9 cellular contexts compared by ENCODE assay signal in the genomic region with DNA sequence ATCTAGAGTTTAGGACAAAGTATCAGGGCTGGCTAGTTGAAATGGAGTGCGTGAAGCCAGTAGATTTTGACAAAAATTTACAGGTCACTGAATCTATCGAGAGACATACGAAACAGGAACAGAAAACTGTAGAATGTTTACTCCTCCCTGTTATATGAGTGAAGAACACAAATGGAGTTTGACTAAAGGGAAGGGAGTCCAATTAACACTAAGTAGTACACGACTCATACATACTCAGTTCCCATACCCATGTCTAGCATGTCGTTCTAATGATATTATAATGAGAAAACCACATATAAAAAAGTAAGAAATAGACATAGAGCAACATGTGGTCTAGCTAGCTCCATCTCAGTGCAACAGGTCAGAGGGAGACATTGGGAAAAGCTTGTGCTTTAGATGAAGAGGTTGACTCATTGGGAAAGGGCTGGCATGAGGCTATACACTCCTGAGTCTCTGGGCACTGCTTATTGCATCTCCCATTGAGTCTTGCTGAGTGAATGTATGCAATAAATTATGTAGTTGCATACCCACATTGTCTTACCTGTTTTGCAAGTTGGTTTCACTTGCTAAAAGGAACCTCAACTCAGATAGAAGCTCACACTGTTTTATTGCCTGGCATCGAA.
A peak's percentile ranks its signal among the peaks of the same experiment; 100 is the strongest.
DNase-seq lines count a peak whose midpoint lies in the region; ATAC-seq and TF ChIP-seq lines count a peak whose summit lies in the region.
"Had no signal": no experiment of that assay in that cellular context is flagged by ENCODE, and none has a peak within 500 bp of the region (broad histone marks: within the 10 kb centered on the region; RNA-seq: fewer than 3 reads in every experiment).

No MANE protein-coding gene starts in this region.

- no peak for TF ChIP-seq CTCF in GM12865 (IDR thresholded peaks at IDR 0.05; ENCODE audit: insufficient read depth, low read depth, low read length, missing control alignments)

- ATAC-seq in GM19452 (IDR thresholded peaks at IDR 0.05; ENCODE audit: unreplicated experiment) (peak; percentile 75), HG03103 (IDR thresholded peaks at IDR 0.05; ENCODE audit: low read depth, unreplicated experiment) (peak; percentile 64)
- ATAC-seq in central memory CD8-positive, alpha-beta T cell (replicated peaks; ENCODE audit: extremely low read depth, poor library complexity, severe bottlenecking): no peak

- H3K4me1 Mint-ChIP-seq in central memory CD8-positive, alpha-beta T cell: peaks cover 79% of the 10 kb centered on the region

- no peaks in the 10 kb centered on the region for H3K27me3 Mint-ChIP-seq in central memory CD8-positive, alpha-beta T cell

- H3K4me3 Mint-ChIP-seq in central memory CD8-positive, alpha-beta T cell: peak overlapping the region; percentile 15
- H3K4me3 Mint-ChIP-seq: nephron had no signal

- no peaks in the 10 kb centered on the region for H3K9me3 Mint-ChIP-seq in central memory CD8-positive, alpha-beta T cell
- H3K9me3 Mint-ChIP-seq: nephron had no signal

- H3K4me3 ChIP-seq in GM12865 (ENCODE audit: low read depth, low read length): peak overlapping the region; percentile 18; the same call in 1 of the 2 replicates

- peak overlapping the region; percentile 85 for H3K27ac Mint-ChIP-seq in central memory CD8-positive, alpha-beta T cell (ENCODE audit: low read depth)

- DNase-seq in GM12865 (ENCODE audit: low read depth): peak; percentile 63
- no peak for DNase-seq in central memory CD8-positive, alpha-beta T cell (ENCODE audit: low spot score in 2 of 2)
- DNase-seq in NCI-H510A (lab: John Stamatoyannopoulos, UW): no peak
- DNase-seq in activated effector memory CD4-positive, alpha-beta T cell treated with anti-CD3 and anti-CD28 coated beads, Interleukin-2, amount 50 U/mL, for 16 hours: no peak
- no peak for DNase-seq in AML-193 (lab: John Stamatoyannopoulos, UW)
- DNase-seq in NCI-H146 treated with DMSO at 0.1 percent for 48 hours (lab: John Stamatoyannopoulos, UW; ENCODE audit: unreplicated experiment): no peak

- H3K36me3 Mint-ChIP-seq in central memory CD8-positive, alpha-beta T cell (ENCODE audit: insufficient read depth): peaks cover 85% of the 10 kb centered on the region
